Comparison of ENCODE assay signal across 8 cellular contexts in the genomic region with DNA sequence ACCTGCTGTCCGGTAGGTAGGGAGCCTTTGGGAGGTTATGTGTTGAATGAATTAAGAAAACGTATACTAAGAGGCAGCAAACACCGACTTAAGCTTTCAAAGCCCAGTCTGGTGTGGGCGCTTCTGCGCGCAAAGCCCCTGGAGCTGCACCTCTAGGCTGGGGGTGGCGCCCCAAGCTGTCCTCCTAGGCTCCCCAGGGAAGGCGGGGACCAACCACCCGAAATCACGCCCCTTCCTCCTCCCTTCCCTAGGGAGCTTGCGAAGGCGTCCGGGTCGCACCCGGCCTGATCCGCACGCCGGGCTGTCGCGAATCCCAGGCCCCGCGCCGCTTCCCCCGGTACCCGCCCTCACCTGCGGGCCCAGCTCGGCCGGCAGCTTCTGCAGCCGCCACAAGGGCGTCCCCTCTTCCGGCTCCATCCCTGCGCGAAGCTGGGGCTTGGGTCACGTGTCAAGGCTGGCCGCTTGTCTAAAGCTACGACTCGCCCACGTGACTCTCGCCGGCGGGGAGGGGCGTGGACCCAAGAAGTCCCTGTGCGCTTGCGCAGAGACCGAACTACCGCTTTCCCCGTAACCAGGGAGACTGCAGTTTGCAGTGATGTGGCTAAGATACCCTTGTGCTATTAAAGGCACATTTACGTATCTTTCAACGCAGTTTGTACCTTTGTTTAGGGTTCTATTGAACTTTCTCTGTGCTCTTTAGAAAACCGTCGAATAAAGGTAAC. TPM values are rescaled to one million over a fixed set of nuclear protein-coding genes. Genes with fewer than 3 reads are reported as not detected.
A peak's percentile ranks its signal among the peaks of the same experiment; 100 is the strongest.
DNase-seq lines count a peak whose midpoint lies in the region; ATAC-seq, FAIRE-seq and TF ChIP-seq lines count a peak whose summit lies in the region.

A gene (minus strand): TSS at position 468 of the 722 bp plus-strand sequence. CDS start 51 bp downstream, at position 417.

- H3K36me3 Mint-ChIP-seq in brain: peaks cover 17% of the 10 kb centered on the region

- H3K4me1 Mint-ChIP-seq in brain: peaks cover 55% of the 10 kb centered on the region

- ATAC-seq in A549 (peak; percentile 97 to 98), HG03066 (IDR thresholded peaks at IDR 0.05; ENCODE audit: low read depth, unreplicated experiment) (peak; percentile 89), sciatic nerve (peak; percentile 100)

- H3K4me3 ChIP-seq in A549: peak within 1 kb of the TSS; percentile 64

- no peak for FAIRE-seq in A549 (lab: Jason Lieb, UNC)
- peak; percentile 51 for FAIRE-seq in TTC549 (lab: Jason Lieb, UNC)

- no peak for TF ChIP-seq CTCF in A549 (IDR thresholded peaks at IDR 0.05)
- TF ChIP-seq CTCF in brain (conservative IDR thresholded peaks at IDR 0.05): peak; percentile 40 to 68

- DNase-seq in A549 (ENCODE audit: low read depth in 1 of 2, low spot score in 1 of 2) (peak; percentile 77 to 92), NCI-H2107 treated with DMSO at 0.1 percent for 48 hours (lab: John Stamatoyannopoulos, UW; ENCODE audit: unreplicated experiment) (peak; percentile 40), iPS DF 19.7 (ENCODE audit: low read depth, low spot score) (peak; percentile 95), sciatic nerve (ENCODE audit: low spot score) (peak; percentile 99)

- intact Hi-C loops in sciatic nerve (cut with DNase I): no loop called here

- peaks cover 7% of the 10 kb centered on the region for H3K27me3 Mint-ChIP-seq in brain

- CTCF ChIA-PET in A549 (lab: Yijun Ruan, JAX): interaction anchor here (0.8 to 1.4 kb wide), 6 partner anchors 20 to 453 kb away, joined by 3 to 6 read pairs (median 4); a partner anchor contains a TSS

- TF ChIP-seq POLR2A in A549 (IDR thresholded peaks at IDR 0.05; ENCODE audit: low read length) (peak; percentile 71), GM18526 (IDR thresholded peaks at IDR 0.05; ENCODE audit: extremely low read depth, insufficient read length) (peak; percentile 90)

- POLR2A ChIA-PET in A549 (lab: Yijun Ruan, JAX): interaction anchor here (0.6 to 1.5 kb wide), 3 partner anchors 10 to 25 kb away, joined by 3 to 18 read pairs (median 3); a partner anchor contains a TSS

- H3K27ac Mint-ChIP-seq in brain: peak within 1 kb of the TSS; percentile 53 to 96 (median 95)

- no peak for TF ChIP-seq RAD21 in A549 (conservative IDR thresholded peaks at IDR 0.05 in 1 of 2, IDR thresholded peaks at IDR 0.05 in 1 of 2)

- no peak for TF ChIP-seq EP300 in A549 (IDR thresholded peaks at IDR 0.05)

- H3K4me3 Mint-ChIP-seq in brain: peak within 1 kb of the TSS; percentile 88 to 94 (median 92)

- peak within 1 kb of the TSS; percentile 94 to 97 for H3K27ac ChIP-seq in A549

- no peaks in the 10 kb centered on the region for H3K4me1 ChIP-seq in A549

- H3K9me3 ChIP-seq in A549: no peaks in the 10 kb centered on the region

- no peaks in the 10 kb centered on the region for H3K9me3 Mint-ChIP-seq in brain

- WGBS in A549 (ENCODE audit: missing lambda C conversion rate): 3% methylated on average over 18 of the region's 51 CpGs

- peak within 1 kb of the TSS; percentile 63 for H3K4me2 ChIP-seq in A549

TF ChIP-seq in A549, 52 proteins besides CTCF, POLR2A, EP300 and RAD21:
- TF ChIP-seq HOXB5 (CRISPR knock-in tag; IDR thresholded peaks at IDR 0.05) (no peak), RNF2 (IDR thresholded peaks at IDR 0.05; ENCODE audit: borderline replicate concordance, low read depth) (no peak), POLR2AphosphoS2 (conservative IDR thresholded peaks at IDR 0.05; ENCODE audit: low read length) (no peak), EHMT2 (IDR thresholded peaks at IDR 0.05; ENCODE audit: low read depth) (no peak), KDM5A (IDR thresholded peaks at IDR 0.05) (no peak; the same call in 1 of the 2 replicates), MAZ (IDR thresholded peaks at IDR 0.05; ENCODE audit: borderline replicate concordance, low read depth, low read length) (no peak), BHLHE40 (IDR thresholded peaks at IDR 0.05; ENCODE audit: low read depth, low read length) (no peak), MAFK (IDR thresholded peaks at IDR 0.05; ENCODE audit: partially characterized antibody) (no peak), TP53 (CRISPR knock-in tag; IDR thresholded peaks at IDR 0.05) (no peak), EHF (CRISPR knock-in tag; IDR thresholded peaks at IDR 0.05) (no peak), JUNB (IDR thresholded peaks at IDR 0.05) (no peak), KDM1A (IDR thresholded peaks at IDR 0.05; ENCODE audit: low read depth) (no peak), SMC3 (IDR thresholded peaks at IDR 0.05) (no peak), PHF8 (IDR thresholded peaks at IDR 0.05; ENCODE audit: borderline replicate concordance, low read depth) (peak; percentile 53; the same call in 1 of the 2 replicates), ZFP36 (IDR thresholded peaks at IDR 0.05; ENCODE audit: borderline replicate concordance, partially characterized antibody) (no peak), HDAC2 (IDR thresholded peaks at IDR 0.05) (no peak), TFCP2L1 (CRISPR knock-in tag; IDR thresholded peaks at IDR 0.05) (no peak), JUN (IDR thresholded peaks at IDR 0.05) (peak in 1 of 2 experiments; percentile 60; a peak in 3 of 5 replicates), FOSL2 (IDR thresholded peaks at IDR 0.05) (no peak), FOSL2 (CRISPR knock-in tag; IDR thresholded peaks at IDR 0.05) (no peak), NPAS2 (CRISPR knock-in tag; IDR thresholded peaks at IDR 0.05; ENCODE audit: borderline replicate concordance) (peak; percentile 97)
- TF ChIP-seq, protein P1, sequence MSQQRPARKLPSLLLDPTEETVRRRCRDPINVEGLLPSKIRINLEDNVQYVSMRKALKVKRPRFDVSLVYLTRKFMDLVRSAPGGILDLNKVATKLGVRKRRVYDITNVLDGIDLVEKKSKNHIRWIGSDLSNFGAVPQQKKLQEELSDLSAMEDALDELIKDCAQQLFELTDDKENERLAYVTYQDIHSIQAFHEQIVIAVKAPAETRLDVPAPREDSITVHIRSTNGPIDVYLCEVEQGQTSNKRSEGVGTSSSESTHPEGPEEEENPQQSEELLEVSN (IDR thresholded peaks at IDR 0.05; ENCODE audit: borderline replicate concordance, low read depth): 0 out of 2 replicates have a peak, but pooled peaks have one; percentile 44
- TF ChIP-seq, protein P2, sequence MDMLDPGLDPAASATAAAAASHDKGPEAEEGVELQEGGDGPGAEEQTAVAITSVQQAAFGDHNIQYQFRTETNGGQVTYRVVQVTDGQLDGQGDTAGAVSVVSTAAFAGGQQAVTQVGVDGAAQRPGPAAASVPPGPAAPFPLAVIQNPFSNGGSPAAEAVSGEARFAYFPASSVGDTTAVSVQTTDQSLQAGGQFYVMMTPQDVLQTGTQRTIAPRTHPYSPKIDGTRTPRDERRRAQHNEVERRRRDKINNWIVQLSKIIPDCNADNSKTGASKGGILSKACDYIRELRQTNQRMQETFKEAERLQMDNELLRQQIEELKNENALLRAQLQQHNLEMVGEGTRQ (IDR thresholded peaks at IDR 0.05): peak; percentile 99
- TF ChIP-seq, protein P3, sequence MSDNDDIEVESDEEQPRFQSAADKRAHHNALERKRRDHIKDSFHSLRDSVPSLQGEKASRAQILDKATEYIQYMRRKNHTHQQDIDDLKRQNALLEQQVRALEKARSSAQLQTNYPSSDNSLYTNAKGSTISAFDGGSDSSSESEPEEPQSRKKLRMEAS (IDR thresholded peaks at IDR 0.05): peak; percentile 76
- TF ChIP-seq, protein P4, sequence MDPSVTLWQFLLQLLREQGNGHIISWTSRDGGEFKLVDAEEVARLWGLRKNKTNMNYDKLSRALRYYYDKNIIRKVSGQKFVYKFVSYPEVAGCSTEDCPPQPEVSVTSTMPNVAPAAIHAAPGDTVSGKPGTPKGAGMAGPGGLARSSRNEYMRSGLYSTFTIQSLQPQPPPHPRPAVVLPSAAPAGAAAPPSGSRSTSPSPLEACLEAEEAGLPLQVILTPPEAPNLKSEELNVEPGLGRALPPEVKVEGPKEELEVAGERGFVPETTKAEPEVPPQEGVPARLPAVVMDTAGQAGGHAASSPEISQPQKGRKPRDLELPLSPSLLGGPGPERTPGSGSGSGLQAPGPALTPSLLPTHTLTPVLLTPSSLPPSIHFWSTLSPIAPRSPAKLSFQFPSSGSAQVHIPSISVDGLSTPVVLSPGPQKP (IDR thresholded peaks at IDR 0.05; ENCODE audit: low read depth, low read length): no peak
- TF ChIP-seq, protein P5, sequence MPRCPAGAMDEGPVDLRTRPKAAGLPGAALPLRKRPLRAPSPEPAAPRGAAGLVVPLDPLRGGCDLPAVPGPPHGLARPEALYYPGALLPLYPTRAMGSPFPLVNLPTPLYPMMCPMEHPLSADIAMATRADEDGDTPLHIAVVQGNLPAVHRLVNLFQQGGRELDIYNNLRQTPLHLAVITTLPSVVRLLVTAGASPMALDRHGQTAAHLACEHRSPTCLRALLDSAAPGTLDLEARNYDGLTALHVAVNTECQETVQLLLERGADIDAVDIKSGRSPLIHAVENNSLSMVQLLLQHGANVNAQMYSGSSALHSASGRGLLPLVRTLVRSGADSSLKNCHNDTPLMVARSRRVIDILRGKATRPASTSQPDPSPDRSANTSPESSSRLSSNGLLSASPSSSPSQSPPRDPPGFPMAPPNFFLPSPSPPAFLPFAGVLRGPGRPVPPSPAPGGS (IDR thresholded peaks at IDR 0.05): peak; percentile 56; the same call in 1 of the 3 replicates
- TF ChIP-seq, protein P6, sequence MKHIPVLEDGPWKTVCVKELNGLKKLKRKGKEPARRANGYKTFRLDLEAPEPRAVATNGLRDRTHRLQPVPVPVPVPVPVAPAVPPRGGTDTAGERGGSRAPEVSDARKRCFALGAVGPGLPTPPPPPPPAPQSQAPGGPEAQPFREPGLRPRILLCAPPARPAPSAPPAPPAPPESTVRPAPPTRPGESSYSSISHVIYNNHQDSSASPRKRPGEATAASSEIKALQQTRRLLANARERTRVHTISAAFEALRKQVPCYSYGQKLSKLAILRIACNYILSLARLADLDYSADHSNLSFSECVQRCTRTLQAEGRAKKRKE (CRISPR knock-in tag; IDR thresholded peaks at IDR 0.05; ENCODE audit: low read depth): no peak

RNA-seq across cellular contexts. Expression of the gene that starts here (rescaled TPM):
- 17.6 and 24.0 TPM in 2 replicates for polyA plus RNA-seq in A549 (2011; rRNA removed)
- polyA plus RNA-seq in A549 (2012; cell fraction: cytosol; rRNA removed): 5.1 TPM in 2 replicates
- 1.4 and 1.6 TPM in 2 replicates for polyA plus RNA-seq in A549 (2012; cell fraction: nucleus; rRNA removed)
- polyA plus RNA-seq in A549 (2017; fragmentation: RNase III; extraction: RNeasy Plus Mini Kit Qiagen cat#74134 plus additional on column Dnase treatment): 17.1 to 21.6 TPM (median 19.1 TPM) in 3 replicates
- polyA minus RNA-seq in A549 (2011; rRNA and poly(A)+ RNA removed): 1.5 and 2.0 TPM in 2 replicates
- polyA plus RNA-seq in brain (ENCODE audit: insufficient read depth, low read depth, low replicate concordance): 3.7 TPM
- total RNA-seq in sciatic nerve: 10.7 TPM

Comparison
In these comparisons a context has a peak if more than half of its experiments do, and no peak if none do; other contexts are left out.
1. Peak in every context shown above with its lines: DNase-seq, ATAC-seq, H3K4me3 ChIP-seq and H3K27ac ChIP-seq.
2. DNase-seq: peak in every context shown above with its lines; median percentile 99 in sciatic nerve; 95 in iPS DF 19.7; 84 in A549; 40 in NCI-H2107 treated with DMSO at 0.1 percent for 48 hours.